Comparison of ENCODE assay signal across 13 cellular contexts in the genomic region with DNA sequence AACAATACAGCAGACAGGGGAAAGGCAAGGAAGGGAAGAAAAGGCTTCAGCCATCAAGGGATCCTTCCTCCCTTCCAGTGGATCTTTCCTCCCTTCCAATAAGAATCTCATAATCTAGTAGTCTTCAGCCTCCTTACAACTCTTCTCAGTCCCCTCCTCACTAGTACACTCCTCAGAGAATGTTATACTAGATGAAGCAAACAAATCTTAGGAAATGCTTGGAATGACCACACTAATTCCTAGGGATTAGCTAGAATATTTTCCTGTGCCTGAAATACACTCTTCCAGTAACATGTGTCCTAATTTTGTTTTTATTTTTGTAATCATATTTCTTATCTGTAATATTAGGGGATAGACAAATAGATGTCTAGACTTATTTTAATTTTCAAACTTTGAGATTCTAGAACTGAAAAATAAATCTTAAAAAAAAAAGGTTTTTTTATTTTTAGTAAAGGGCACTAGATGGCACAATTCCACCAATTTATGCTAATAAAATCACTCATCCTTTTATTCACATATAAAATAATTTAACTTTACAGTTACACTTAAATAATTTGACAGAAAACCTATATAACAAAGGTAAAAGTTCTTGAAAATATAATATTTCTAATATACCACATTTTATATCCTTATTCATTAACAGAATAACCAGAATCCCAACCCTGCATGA. TPM values are rescaled to one million over a fixed set of nuclear protein-coding genes. Genes with fewer than 3 reads are reported as not detected.
DNase-seq lines count a peak whose midpoint lies in the region; TF ChIP-seq lines count a peak whose summit lies in the region.
"Had no signal": no experiment of that assay in that cellular context is flagged by ENCODE, and none has a peak within 500 bp of the region (broad histone marks: within the 10 kb centered on the region; RNA-seq: fewer than 3 reads in every experiment).

No MANE protein-coding gene starts in this region.

- H3K27ac ChIP-seq in 22Rv1 (no peak overlapping the region), SK-N-MC (peak overlapping the region; percentile 43; the same call in 1 of the 2 replicates)

- no peaks in the 10 kb centered on the region for H3K36me3 ChIP-seq in SK-N-MC (ENCODE audit: insufficient read depth, low read length)

- no peaks in the 10 kb centered on the region for H3K9me3 ChIP-seq in SK-N-MC (ENCODE audit: low read depth, low read length)
- H3K9me3 ChIP-seq: Caco-2 had no signal

- H3K9ac ChIP-seq in SK-N-MC (ENCODE audit: insufficient read length) = no peak overlapping the region

- DNase-seq in ELR (ENCODE audit: low read depth) (peak; percentile 51), SK-N-MC (ENCODE audit: low read depth, low spot score) (no peak), fibroblast of the aortic adventitia (ENCODE audit: low read depth) (peak; percentile 52), cerebellar cortex (ENCODE audit: low spot score) (no peak), NCI-H187 treated with DMSO at 0.1 percent for 48 hours (lab: John Stamatoyannopoulos, UW) (no peak), NCI-H1436 treated with DMSO at 0.1 percent for 48 hours (lab: John Stamatoyannopoulos, UW) (no peak), epidermal melanocyte (ENCODE audit: insufficient read length, low spot score) (no peak)
- DNase-seq: Caco-2, cerebellar nuclear complex, H7, NCI-H345, posterior cingulate gyrus had no signal

- H3K4me3 ChIP-seq in SK-N-MC (no peak overlapping the region), fibroblast of the aortic adventitia (ENCODE audit: low read depth, low read length) (no peak overlapping the region)

- peak; percentile 36 for TF ChIP-seq CTCF in 22Rv1 (IDR thresholded peaks at IDR 0.05)
- TF ChIP-seq CTCF in fibroblast of the aortic adventitia (IDR thresholded peaks at IDR 0.05; ENCODE audit: insufficient read depth, low read length) = no peak

RNA-seq across cellular contexts. Expression of gene STPG2, which starts 7.0 kb away (rescaled TPM):
- 0.18 TPM in 1 of 2 replicates, not detected in the other for total RNA-seq in fibroblast of the aortic adventitia (ENCODE audit: low replicate concordance)
- total RNA-seq: Caco-2 had no signal

Comparison
In these comparisons a context has a peak if more than half of its experiments do, and no peak if none do; other contexts are left out.
1. DNase-seq: peak in ELR (single experiment) and fibroblast of the aortic adventitia (single experiment); none in SK-N-MC (single experiment), cerebellar cortex (single experiment), NCI-H187 treated with DMSO at 0.1 percent for 48 hours (single experiment), NCI-H1436 treated with DMSO at 0.1 percent for 48 hours (single experiment) and epidermal melanocyte (single experiment).